10 cellular contexts compared by ENCODE assay signal in genomic region chr14:38209572-38210159, GRCh38. TPM values are rescaled to one million over a fixed set of nuclear protein-coding genes. Genes with fewer than 3 reads are reported as not detected.
DNase-seq lines count a peak whose midpoint lies in the region; ATAC-seq and TF ChIP-seq lines count a peak whose summit lies in the region.
"Had no signal": no experiment of that assay in that cellular context is flagged by ENCODE, and none has a peak within 500 bp of the region (broad histone marks: within the 10 kb centered on the region; RNA-seq: fewer than 3 reads in every experiment).

No MANE protein-coding gene starts in this region.

- peak overlapping the region in 1 of 10 donors; percentile 54 for H3K27ac ChIP-seq in heart right ventricle
- no peak overlapping the region for H3K27ac ChIP-seq in parathyroid adenoma

- H3K4me3 ChIP-seq in heart right ventricle, result peak overlapping the region in 9 of 10 donors; percentile 41 to 64 (median 55)
- no peak overlapping the region for H3K4me3 ChIP-seq in parathyroid adenoma (ENCODE audit: low read depth, low read length)

- H3K27me3 ChIP-seq in heart right ventricle (peaks cover 0 to 74% (median 50%) of the 10 kb centered on the region in 7 donors), parathyroid adenoma (ENCODE audit: control insufficient read depth, insufficient read depth, low read length) (peaks cover 12% of the 10 kb centered on the region)

- TF ChIP-seq CTCF in heart right ventricle (IDR thresholded peaks at IDR 0.05), result no peak
- TF ChIP-seq CTCF in parathyroid adenoma (IDR thresholded peaks at IDR 0.05), result no peak

- no peak overlapping the region for H2AFZ ChIP-seq in parathyroid adenoma

- H3K36me3 ChIP-seq in heart right ventricle, result no peaks in the 10 kb centered on the region
- H3K36me3 ChIP-seq in parathyroid adenoma (ENCODE audit: control insufficient read depth, insufficient read depth, low read length), result no peaks in the 10 kb centered on the region

- peaks cover 0 to 11% (median 2%) of the 10 kb centered on the region in 11 donors for H3K9me3 ChIP-seq in heart right ventricle
- peaks cover 2% of the 10 kb centered on the region for H3K9me3 ChIP-seq in parathyroid adenoma (ENCODE audit: control insufficient read depth, low read length)

- H3K4me1 ChIP-seq in heart right ventricle (peaks cover 0 to 41% (median 23%) of the 10 kb centered on the region in 9 donors), parathyroid adenoma (no peaks in the 10 kb centered on the region)

- peak; percentile 54 for DNase-seq in COLO668 (lab: John Stamatoyannopoulos, UW; ENCODE audit: unreplicated experiment)
- DNase-seq in activated T-cell treated with anti-CD3 and anti-CD28 coated beads, Interleukin-2, amount 50 U/mL, for 48 hours, result peak; percentile 32 to 43
- no peak for DNase-seq in heart right ventricle
- DNase-seq in stimulated activated CD4-positive, alpha-beta T cell treated with anti-CD3 and anti-CD28 coated beads, Interleukin-15, amount 100 ng/mL, for 24 hours, result no peak
- DNase-seq in NCI-H1105 treated with DMSO at 0.1 percent for 48 hours (lab: John Stamatoyannopoulos, UW), result no peak

- ATAC-seq in heart right ventricle (peak in 3 of 8 donors; percentile 13 to 24 (median 17)), HG02884 (IDR thresholded peaks at IDR 0.05; ENCODE audit: unreplicated experiment) (no peak), HG02610 (IDR thresholded peaks at IDR 0.05; ENCODE audit: unreplicated experiment) (no peak)

- H3K4me2 ChIP-seq in parathyroid adenoma (ENCODE audit: low read length), result peak overlapping the region; percentile 39

- no peaks in the 10 kb centered on the region for H3K79me2 ChIP-seq in parathyroid adenoma

- intact Hi-C loops in heart right ventricle (cut with DNase I), result loop anchor here in 2 of 10 donors (10.0 kb wide), 2 partner anchors 225 to 305 kb away; no protein-coding TSS in a partner anchor

- WGBS in heart right ventricle, 2 donors, result 5 to 7% methylated on average over 39 of the region's 39 CpGs

- H3K9ac ChIP-seq in parathyroid adenoma, result no peak overlapping the region

RNA-seq across cellular contexts. Expression of gene SSTR1, which starts 2.0 kb away (rescaled TPM):
- 1 to 10 TPM in 3 of 10 donors, under 1 TPM in 7; 0.47 to 1.8 (median 0.65) TPM for total RNA-seq in heart right ventricle
- polyA plus RNA-seq in heart right ventricle, result under 1 TPM; 0.22 to 0.48 TPM
- polyA plus RNA-seq: IgD-negative memory B cell had no signal

RNA-seq across cellular contexts. Expression of gene CLEC14A, which starts 46.2 kb away (rescaled TPM):
- total RNA-seq in heart right ventricle, result 10 to 100 TPM; 26.6 to 45.9 (median 37.1) TPM
- 10 to 100 TPM; 18.4 to 71.8 TPM for polyA plus RNA-seq in heart right ventricle
- total RNA-seq: PC-3 had no signal
- polyA plus RNA-seq: IgD-negative memory B cell had no signal

Comparison
In these comparisons a context has a peak if more than half of its experiments do, and no peak if none do; other contexts are left out.
1. DNase-seq: peak in COLO668 (single experiment) and activated T-cell treated with anti-CD3 and anti-CD28 coated beads, Interleukin-2, amount 50 U/mL, for 48 hours (2 of 2); none in heart right ventricle (0 of 2), stimulated activated CD4-positive, alpha-beta T cell treated with anti-CD3 and anti-CD28 coated beads, Interleukin-15, amount 100 ng/mL, for 24 hours (single experiment) and NCI-H1105 treated with DMSO at 0.1 percent for 48 hours (single experiment).